25 cellular contexts compared by ENCODE assay signal in genomic region chr14:100558966-100559365, GRCh38.
"Had no signal": no experiment of that assay in that cellular context is flagged by ENCODE, and none has a peak within 500 bp of the region (broad histone marks: within the 10 kb centered on the region; RNA-seq: fewer than 3 reads in every experiment).

No MANE protein-coding gene starts in this region.

- H3K4me3 ChIP-seq: hepatocyte, left ventricle myocardium inferior, lung, pancreas, prostate gland, skin epidermis, suprapubic skin, transverse colon, upper lobe of left lung, vagina had no signal

- H3K27ac ChIP-seq: hepatocyte, left ventricle myocardium inferior, pancreas, prostate gland, skin epidermis, suprapubic skin, transverse colon, upper lobe of left lung, vagina had no signal

- DNase-seq: islet precursor cell; left ventricle myocardium inferior; mesendoderm; naive B cell; natural killer cell; nephron progenitor cell; nucleus accumbens; pancreas; posterior cingulate gyrus; retina; right cardiac atrium; stimulated activated CD4-positive, alpha-beta T cell treated with anti-CD3 and anti-CD28 coated beads, Interleukin-12 subunit alpha, Interleukin-12 subunit beta, amount 100 ng/mL, for 4 hours; stimulated activated CD4-positive, alpha-beta T cell treated with anti-CD3 and anti-CD28 coated beads, Interleukin-15, amount 100 ng/mL, for 24 hours; stimulated activated CD4-positive, alpha-beta T cell treated with anti-CD3 and anti-CD28 coated beads, Interleukin-2, amount 100 ng/mL, for 24 hours; stimulated activated CD4-positive, alpha-beta T cell treated with anti-CD3 and anti-CD28 coated beads, Interleukin-4, amount 100 ng/mL, for 1 hour; stimulated activated naive CD4-positive, alpha-beta T cell; transverse colon had no signal

- H3K4me2 ChIP-seq: hepatocyte had no signal

- H2AFZ ChIP-seq: hepatocyte had no signal

- FAIRE-seq: pancreas had no signal

- H3K36me3 ChIP-seq: left ventricle myocardium inferior, pancreas, prostate gland, suprapubic skin, transverse colon, upper lobe of left lung, vagina had no signal

- H3K4me1 ChIP-seq: pancreas, prostate gland, upper lobe of left lung had no signal

- ATAC-seq: natural killer cell, pancreas, right cardiac atrium, sciatic nerve had no signal

- H3K27me3 ChIP-seq: hepatocyte, pancreas, upper lobe of left lung, vagina had no signal

- H3K79me2 ChIP-seq: hepatocyte had no signal

- H3K9me3 ChIP-seq: left ventricle myocardium inferior, pancreas, prostate gland, suprapubic skin, transverse colon, upper lobe of left lung, vagina had no signal
